ENCODE assay signal across 17 cellular contexts in the genomic region with DNA sequence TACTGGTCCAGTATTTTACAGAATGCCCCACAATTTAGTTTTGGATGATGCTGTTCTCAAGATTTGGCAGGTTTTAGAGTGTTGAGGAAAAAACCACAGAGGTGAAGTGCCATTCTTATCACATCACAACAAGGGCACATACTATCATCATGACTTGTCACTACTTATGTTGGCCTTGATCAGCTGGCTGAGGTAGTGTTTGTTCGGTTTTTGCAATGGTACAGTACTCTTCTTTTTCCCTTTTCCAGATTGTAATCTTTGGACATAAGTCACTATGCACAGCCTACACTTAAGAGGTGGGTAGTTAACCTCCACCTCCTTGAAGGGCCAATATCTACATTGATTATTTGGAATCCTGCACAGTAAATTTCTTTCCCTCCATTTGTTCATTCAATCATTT. TPM values are rescaled to one million over a fixed set of nuclear protein-coding genes. Genes with fewer than 3 reads are reported as not detected.
A peak's percentile ranks its signal among the peaks of the same experiment; 100 is the strongest.
DNase-seq lines count a peak whose midpoint lies in the region; ATAC-seq, FAIRE-seq and TF ChIP-seq lines count a peak whose summit lies in the region.
"Had no signal": no experiment of that assay in that cellular context is flagged by ENCODE, and none has a peak within 500 bp of the region (broad histone marks: within the 10 kb centered on the region; RNA-seq: fewer than 3 reads in every experiment).

No MANE protein-coding gene starts in this region.

- no peak overlapping the region for H3K4me3 ChIP-seq in left ventricle myocardium inferior
- no peak overlapping the region for H3K4me3 ChIP-seq in keratinocyte (ENCODE audit: control insufficient read depth in 2 of 3, extremely low read depth in 1 of 3, insufficient read depth in 2 of 3, low read depth in 1 of 3, low read length in 3 of 3)
- H3K4me3 ChIP-seq: K562, PC-9 had no signal

- DNase-seq in left ventricle myocardium inferior = no peak
- DNase-seq in Right ventricle myocardium superior = no peak
- peak; percentile 84 for DNase-seq in M059J (ENCODE audit: low read depth)
- DNase-seq in keratinocyte (ENCODE audit: low read depth, low spot score) = no peak
- no peak for DNase-seq in KG1 (lab: John Stamatoyannopoulos, UW)
- DNase-seq: Calu3; CD4-positive, alpha-beta T cell; NCI-H1436; NCI-H1930; NCI-H226; NCI-H524 treated with DMSO at 0.1 percent for 48 hours; PC-9 had no signal

- peak; percentile 48 for FAIRE-seq in keratinocyte (lab: Jason Lieb, UNC)
- FAIRE-seq: K562 had no signal

- peak overlapping the region; percentile 28 for H3K27ac ChIP-seq in left ventricle myocardium inferior (replicated peaks)
- no peak overlapping the region for H3K27ac ChIP-seq in keratinocyte (ENCODE audit: control insufficient read depth, insufficient read depth, low read length)
- H3K27ac ChIP-seq: PC-9 had no signal

- no peak for TF ChIP-seq CTCF in left ventricle myocardium inferior (IDR thresholded peaks at IDR 0.05; ENCODE audit: borderline replicate concordance)
- no peak for TF ChIP-seq CTCF in keratinocyte (optimal IDR thresholded peaks at IDR 0.05 in 1 of 3, IDR thresholded peaks at IDR 0.05 in 1 of 3, conservative IDR thresholded peaks at IDR 0.05 in 1 of 3; ENCODE audit: extremely low read depth in 1 of 3, insufficient read depth in 2 of 3, low read length in 3 of 3)

- H3K9me3 ChIP-seq in left ventricle myocardium inferior (replicated peaks) = no peaks in the 10 kb centered on the region
- H3K9me3 ChIP-seq in keratinocyte (ENCODE audit: control insufficient read depth, low read depth, low read length) = no peaks in the 10 kb centered on the region

- dilution Hi-C loops in keratinocyte (cut with MboI; ENCODE audit: extremely low pct_ligation_motif_present, low sequenced_read_pairs) = no loop called here

- peaks cover 66% of the 10 kb centered on the region for H3K4me1 ChIP-seq in left ventricle myocardium inferior
- no peaks in the 10 kb centered on the region for H3K4me1 ChIP-seq in keratinocyte (ENCODE audit: control insufficient read depth, extremely low read depth, insufficient read depth, low read length)

- peaks cover 29% of the 10 kb centered on the region for H3K36me3 ChIP-seq in left ventricle myocardium inferior
- no peaks in the 10 kb centered on the region for H3K36me3 ChIP-seq in keratinocyte (ENCODE audit: control insufficient read depth in 2 of 2, extremely low read depth in 1 of 2, insufficient read depth in 2 of 2, low read length in 2 of 2)

- no peak overlapping the region for H3K9ac ChIP-seq in keratinocyte (ENCODE audit: control insufficient read depth, extremely low read depth, insufficient read depth, low read length)

- no peak overlapping the region for H3K4me2 ChIP-seq in keratinocyte (ENCODE audit: control insufficient read depth, extremely low read depth, insufficient read depth, low read depth, low read length)
- H3K4me2 ChIP-seq: PC-9 had no signal

- no peak overlapping the region for H2AFZ ChIP-seq in keratinocyte (ENCODE audit: control insufficient read depth, low read length)
- H2AFZ ChIP-seq: PC-9 had no signal

- ATAC-seq in Right ventricle myocardium superior (ENCODE audit: poor library complexity) (no peak), GM21619 (IDR thresholded peaks at IDR 0.05; ENCODE audit: unreplicated experiment) (no peak), GM18511 (IDR thresholded peaks at IDR 0.05; ENCODE audit: unreplicated experiment) (no peak), HG03442 (IDR thresholded peaks at IDR 0.05; ENCODE audit: unreplicated experiment) (no peak)
- ATAC-seq: HCT116, K562 had no signal

- no peaks in the 10 kb centered on the region for H3K9me1 ChIP-seq in keratinocyte (ENCODE audit: control insufficient read depth, extremely low read depth, insufficient read depth, low read length)

- no peaks in the 10 kb centered on the region for H4K20me1 ChIP-seq in keratinocyte (ENCODE audit: control insufficient read depth, extremely low read depth, insufficient read depth, low read length)

- intact Hi-C loops in left ventricle myocardium inferior (cut with micrococcal nuclease) = no loop called here
- intact Hi-C loops in Right ventricle myocardium superior (cut with DNase I) = no loop called here

- H3K79me2 ChIP-seq in keratinocyte (ENCODE audit: control insufficient read depth, insufficient read depth, low read length) = no peaks in the 10 kb centered on the region

- H3K27me3 ChIP-seq in left ventricle myocardium inferior (ENCODE audit: low read depth) (no peaks in the 10 kb centered on the region), keratinocyte (ENCODE audit: control insufficient read depth, extremely low read depth, insufficient read depth, low read length) (no peaks in the 10 kb centered on the region)

RNA-seq across cellular contexts. Expression of a gene that starts 8.8 kb away (rescaled TPM):
- total RNA-seq in left ventricle myocardium inferior = 44.4 TPM
- 53.5 TPM for total RNA-seq in Right ventricle myocardium superior
- total RNA-seq in M059J (2014; rRNA removed; shearing (Covaris generic)) = 64.6 and 97.6 TPM in 2 replicates
- 1.2 to 1.6 TPM (median 1.3 TPM) in 3 replicates for polyA plus RNA-seq in keratinocyte
- 2.6 TPM for polyA plus RNA-seq in keratinocyte (2011; ENCODE audit: low read depth)
- polyA plus RNA-seq in keratinocyte (2011; cell fraction: cytosol; rRNA removed) = 0.32 and 0.88 TPM in 2 replicates
- 1.7 and 2.1 TPM in 2 replicates for polyA plus RNA-seq in keratinocyte (2011; cell fraction: nucleus; rRNA removed)
- polyA plus RNA-seq in keratinocyte (2012; ENCODE audit: low replicate concordance) = 1.4 and 4.3 TPM in 2 replicates
- polyA minus RNA-seq in keratinocyte = 0.62 to 2.6 TPM (median 1.1 TPM) in 3 replicates
- polyA minus RNA-seq in keratinocyte (2011; cell fraction: cytosol; rRNA and poly(A)+ RNA removed) = 1.7 TPM
- 2.1 and 2.9 TPM in 2 replicates for polyA minus RNA-seq in keratinocyte (2011; cell fraction: nucleus; rRNA and poly(A)+ RNA removed)
